Comparison of ENCODE assay signal across 29 cellular contexts in the genomic region with DNA sequence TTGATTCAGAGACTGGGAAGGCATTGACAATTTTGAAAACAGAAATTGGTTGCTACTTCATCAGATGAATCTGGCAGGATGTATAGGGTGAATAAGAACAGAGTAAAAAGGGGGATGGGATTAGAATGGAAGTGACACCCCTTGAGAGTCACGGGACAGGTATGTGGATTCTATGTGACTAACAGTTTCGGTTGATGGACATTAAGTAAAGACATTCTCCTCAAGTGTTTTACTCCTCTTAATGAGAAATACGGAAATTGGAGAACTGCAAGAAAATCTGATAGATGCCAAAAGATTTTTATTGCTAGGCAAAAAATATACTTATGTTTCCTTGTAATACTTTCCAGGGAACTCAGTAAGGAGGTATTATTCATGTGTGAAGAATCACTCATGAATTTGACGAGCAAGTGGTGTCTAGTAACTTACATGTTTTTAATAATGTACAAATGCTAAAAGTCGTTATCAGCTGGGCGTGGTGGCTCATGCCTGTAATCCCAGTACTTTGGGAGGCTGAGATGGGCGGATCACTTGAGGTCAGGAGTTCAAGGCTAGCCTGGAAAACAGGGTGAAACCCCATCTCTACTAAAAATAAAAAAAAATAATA.
"Had no signal": no experiment of that assay in that cellular context is flagged by ENCODE, and none has a peak within 500 bp of the region (broad histone marks: within the 10 kb centered on the region; RNA-seq: fewer than 3 reads in every experiment).

No MANE protein-coding gene starts in this region.

- H3K36me3 ChIP-seq: MG63, SJCRH30, WERI-Rb-1 had no signal

- DNase-seq: activated CD4-positive, alpha-beta memory T cell treated with anti-CD3 and anti-CD28 coated beads, Interleukin-2, amount 10 ng/mL, durations not matched to agents 7 days and 5 days; activated CD4-positive, alpha-beta T cell treated with anti-CD3 and anti-CD28 coated beads for 1 hour; activated CD4-positive, alpha-beta T cell treated with anti-CD3 and anti-CD28 coated beads for 48 hours; activated CD4-positive, CD25-positive, alpha-beta regulatory T cell; activated CD8-positive, alpha-beta memory T cell treated with anti-CD3 and anti-CD28 coated beads for 24 hours; activated CD8-positive, alpha-beta memory T cell treated with anti-CD3 and anti-CD28 coated beads, Interleukin-2, amount 10 ng/mL, durations not matched to agents 7 days and 5 days; activated CD8-positive, alpha-beta memory T cell treated with anti-CD3 and anti-CD28 coated beads, Interleukin-2, amount 50 U/mL, for 48 hours; activated effector memory CD4-positive, alpha-beta T cell treated with Interleukin-2 at 50 U/mL for 16 hours; activated naive CD4-positive, alpha-beta T cell treated with anti-CD3 and anti-CD28 coated beads, Interleukin-2, amount 10 ng/mL, durations not matched to agents 7 days and 5 days; activated naive CD8-positive, alpha-beta T cell treated with anti-CD3 and anti-CD28 coated beads, Interleukin-2, amount 50 U/mL, for 24 hours; activated T-cell treated with anti-CD3 and anti-CD28 coated beads, Interleukin-2, amount 50 U/mL, for 48 hours; anterior cingulate cortex; central memory CD4-positive, alpha-beta T cell; Kasumi-1; MG63; NCI-H1048; NCI-H1105 treated with DMSO at 0.1 percent for 48 hours; NCI-H1436; NCI-H1694; NCI-H1930; NCI-H2081 treated with DMSO at 0.1 percent for 48 hours; NCI-H226; NCI-H524 treated with DMSO at 0.1 percent for 48 hours; Peyer's patch; SHP77; SJCRH30; T1000; WERI-Rb-1 had no signal

- H3K27me3 ChIP-seq: MG63, Peyer's patch, SJCRH30 had no signal

- H3K9me3 ChIP-seq: MG63, Peyer's patch, SJCRH30 had no signal

- ATAC-seq: activated CD8-positive, alpha-beta memory T cell treated with anti-CD3 and anti-CD28 coated beads, Interleukin-2, amount 10 ng/mL, durations not matched to agents 7 days and 5 days; activated naive CD8-positive, alpha-beta T cell treated with anti-CD3 and anti-CD28 coated beads, Interleukin-2, amount 50 U/mL, for 24 hours had no signal

- H3K4me3 ChIP-seq: MG63, Peyer's patch, SJCRH30, SK-N-MC had no signal

- H3K27ac ChIP-seq: Peyer's patch, SJCRH30, SK-N-MC, WERI-Rb-1 had no signal

- H3K4me1 ChIP-seq: Peyer's patch, SJCRH30 had no signal
